In the genomic region with DNA sequence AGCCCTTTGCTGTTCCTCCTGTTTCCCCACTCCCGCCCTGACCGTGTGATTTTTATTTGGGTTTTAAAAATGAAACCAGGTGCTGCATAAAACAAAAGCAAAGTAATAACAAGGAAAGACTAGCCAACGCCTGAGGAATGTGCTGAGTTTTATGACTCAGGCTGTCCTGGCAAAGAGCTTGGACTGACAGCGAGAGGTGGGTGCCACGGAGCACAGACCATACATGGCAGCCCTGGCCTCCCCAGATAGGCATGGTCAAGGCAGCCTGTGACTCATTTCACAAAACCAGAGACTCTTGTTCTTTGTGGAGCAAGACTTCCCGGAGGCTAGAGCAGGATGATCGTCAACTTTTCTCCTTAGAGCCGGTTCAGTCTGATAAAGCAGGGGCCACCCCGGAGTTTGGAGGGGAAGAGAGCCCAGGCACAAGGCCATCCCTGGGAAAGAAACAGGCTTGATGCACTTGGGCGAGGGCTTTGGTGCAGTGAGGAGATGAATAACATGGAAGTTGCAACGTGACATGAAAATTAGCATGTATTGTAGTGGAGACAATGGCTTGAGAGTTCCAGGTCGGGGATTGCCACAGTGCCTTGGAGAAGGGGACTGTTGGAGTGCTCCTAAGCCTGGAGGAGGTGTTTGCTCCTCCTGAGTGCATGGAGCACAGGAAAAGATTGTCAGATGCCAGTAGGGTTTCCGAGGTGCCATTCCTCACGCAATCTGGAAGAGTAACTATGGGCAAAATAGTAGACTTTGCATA, we compare ENCODE assay signal across 9 cellular contexts. TPM values are rescaled to one million over a fixed set of nuclear protein-coding genes. Genes with fewer than 3 reads are reported as not detected.
A peak's percentile ranks its signal among the peaks of the same experiment; 100 is the strongest.
DNase-seq lines count a peak whose midpoint lies in the region; ATAC-seq and TF ChIP-seq lines count a peak whose summit lies in the region.
"Had no signal": no experiment of that assay in that cellular context is flagged by ENCODE, and none has a peak within 500 bp of the region (broad histone marks: within the 10 kb centered on the region; RNA-seq: fewer than 3 reads in every experiment).

No MANE protein-coding gene starts in this region.

- H3K79me2 ChIP-seq in PC-3 (ENCODE audit: low read length) = no peaks in the 10 kb centered on the region

- POLR2A ChIA-PET in activated CD4-positive, alpha-beta T cell treated with anti-CD3 and anti-CD28 coated beads for 36 hours (lab: Charles Lee) = no interaction called here
- POLR2A ChIA-PET in PC-3 (lab: Charles Lee; ENCODE audit: unreplicated experiment) = interaction anchor here (0.7 kb wide), 1 partner anchor 48 kb away, joined by 5 read pairs; no protein-coding TSS in a partner anchor

- peak overlapping the region; percentile 94 for H3K27ac ChIP-seq in PC-3 (ENCODE audit: low read length)
- H3K27ac ChIP-seq in esophagus muscularis mucosa (replicated peaks in 1 of 4) = peak overlapping the region; percentile 94 to 100 (median 98)
- H3K27ac ChIP-seq: BLaER1 treated with 17β-estradiol and CSF1 and Interleukin-3, amounts not matched to agents 10 nM and 100 nM had no signal

- intact Hi-C loops in activated CD4-positive, alpha-beta T cell treated with anti-CD3 and anti-CD28 coated beads for 36 hours (cut with DNase I, micrococcal nuclease) = loop anchor here (5.0 kb wide), 3 partner anchors 112 to 723 kb away; partner anchors contain the start of gene LSM6 (in 1 of the 2)
- intact Hi-C loops in PC-3 (cut with micrococcal nuclease) (loop anchor here (1.0 to 10.0 kb wide), 8 partner anchors 48 to 550 kb away; partner anchors contain the start of genes MMAA and OTUD4), esophagus muscularis mucosa (cut with DNase I) (no loop called here), posterior vena cava (cut with DNase I) (loop anchor here (10.0 kb wide), 2 partner anchors 70 to 200 kb away; partner anchors contain the start of gene ZNF827 (in 2 of the 2))

- H3K9me2 ChIP-seq in PC-3 (replicated peaks; ENCODE audit: low read length) = no peaks in the 10 kb centered on the region

- WGBS in esophagus muscularis mucosa = 26% methylated on average over 14 of the region's 14 CpGs

- peaks cover 51% of the 10 kb centered on the region for H3K4me1 ChIP-seq in PC-3 (ENCODE audit: insufficient read depth, low read length)
- H3K4me1 ChIP-seq in esophagus muscularis mucosa = peaks cover 42 to 68% (median 66%) of the 10 kb centered on the region in 4 donors

- H3K4me3 ChIP-seq in PC-3 (ENCODE audit: low read length) = peak overlapping the region; percentile 49
- peak overlapping the region; percentile 20 to 74 (median 44) for H3K4me3 ChIP-seq in esophagus muscularis mucosa
- H3K4me3 ChIP-seq: BLaER1 treated with 17β-estradiol and CSF1 and Interleukin-3, amounts not matched to agents 10 nM and 100 nM had no signal

- peak; percentile 64 for TF ChIP-seq EP300 in esophagus muscularis mucosa (IDR thresholded peaks at IDR 0.05)

- peak overlapping the region; percentile 52 for H3K9ac ChIP-seq in PC-3 (ENCODE audit: low read length)
- H3K9ac ChIP-seq: BLaER1 treated with 17β-estradiol and CSF1 and Interleukin-3, amounts not matched to agents 10 nM and 100 nM had no signal

- H2AFZ ChIP-seq in PC-3 (ENCODE audit: low read length) = peak overlapping the region; percentile 84

- H4K20me1 ChIP-seq in PC-3 (ENCODE audit: low read length) = no peaks in the 10 kb centered on the region
- H4K20me1 ChIP-seq: BLaER1 treated with 17β-estradiol and CSF1 and Interleukin-3, amounts not matched to agents 10 nM and 100 nM had no signal

- H3K9me3 ChIP-seq in PC-3 (ENCODE audit: low read length) (no peaks in the 10 kb centered on the region), esophagus muscularis mucosa (no peaks in the 10 kb centered on the region)
- H3K9me3 ChIP-seq: BLaER1 treated with 17β-estradiol and CSF1 and Interleukin-3, amounts not matched to agents 10 nM and 100 nM had no signal

- no TSS peak for BruUV-seq in PC-3 (replicated peaks; lab: Mats Ljungman, UMichigan)

- TF ChIP-seq CTCF in PC-3 (conservative IDR thresholded peaks at IDR 0.05; ENCODE audit: low read depth, low read length) (no peak), esophagus muscularis mucosa (IDR thresholded peaks at IDR 0.05) (no peak)

- no peak overlapping the region for H3K27ac Mint-ChIP-seq in activated CD4-positive, alpha-beta T cell treated with anti-CD3 and anti-CD28 coated beads for 36 hours

- H3K4me3 Mint-ChIP-seq in activated CD4-positive, alpha-beta T cell treated with anti-CD3 and anti-CD28 coated beads for 36 hours = no peak overlapping the region

- CTCF ChIA-PET in activated CD4-positive, alpha-beta T cell treated with anti-CD3 and anti-CD28 coated beads for 36 hours (lab: Charles Lee) = no interaction called here
- CTCF ChIA-PET in PC-3 (lab: Charles Lee) = interaction anchor here (0.5 kb wide), 1 partner anchor 169 kb away, joined by 4 read pairs; no protein-coding TSS in a partner anchor

- ATAC-seq in activated CD4-positive, alpha-beta T cell treated with anti-CD3 and anti-CD28 coated beads for 36 hours = peak; percentile 14
- ATAC-seq in PC-3 (peak; percentile 71), GM19324 (IDR thresholded peaks at IDR 0.05; ENCODE audit: low FRiP score, unreplicated experiment) (no peak), GM21390 (IDR thresholded peaks at IDR 0.05; ENCODE audit: unreplicated experiment) (no peak)

- H3K4me1 Mint-ChIP-seq in activated CD4-positive, alpha-beta T cell treated with anti-CD3 and anti-CD28 coated beads for 36 hours = peaks cover 23% of the 10 kb centered on the region

- H3K9me3 Mint-ChIP-seq in activated CD4-positive, alpha-beta T cell treated with anti-CD3 and anti-CD28 coated beads for 36 hours (ENCODE audit: low read depth) = no peaks in the 10 kb centered on the region

- H3K4me2 ChIP-seq in PC-3 (ENCODE audit: low read length) = peak overlapping the region; percentile 80

- H3K36me3 Mint-ChIP-seq in activated CD4-positive, alpha-beta T cell treated with anti-CD3 and anti-CD28 coated beads for 36 hours (ENCODE audit: low read depth) = no peaks in the 10 kb centered on the region

- no peak for TF ChIP-seq POLR2A in esophagus muscularis mucosa (IDR thresholded peaks at IDR 0.05; ENCODE audit: low read depth)

- H3K27me3 Mint-ChIP-seq in activated CD4-positive, alpha-beta T cell treated with anti-CD3 and anti-CD28 coated beads for 36 hours = peaks cover 2% of the 10 kb centered on the region

- H3F3A ChIP-seq in PC-3 (ENCODE audit: low read length, unreplicated experiment) = peaks cover 10% of the 10 kb centered on the region

- DNase-seq in activated CD4-positive, alpha-beta T cell treated with anti-CD3 and anti-CD28 coated beads for 36 hours = peak; percentile 10
- no peak for DNase-seq in activated CD4-positive, alpha-beta T cell treated with anti-CD3 and anti-CD28 coated beads for 4 hours
- DNase-seq in PC-3 (peak; percentile 98), esophagus muscularis mucosa (ENCODE audit: extremely low spot score) (no peak), posterior vena cava (ENCODE audit: low spot score) (peak; percentile 93), AML-193 (lab: John Stamatoyannopoulos, UW) (no peak)

- H3K36me3 ChIP-seq in PC-3 (ENCODE audit: low read depth, low read length) = no peaks in the 10 kb centered on the region
- H3K36me3 ChIP-seq in esophagus muscularis mucosa = no peaks in the 10 kb centered on the region
- H3K36me3 ChIP-seq: BLaER1 treated with 17β-estradiol and CSF1 and Interleukin-3, amounts not matched to agents 10 nM and 100 nM had no signal

- H3K27me3 ChIP-seq in PC-3 (ENCODE audit: low read length) = no peaks in the 10 kb centered on the region
- H3K27me3 ChIP-seq in esophagus muscularis mucosa = no peaks in the 10 kb centered on the region
- H3K27me3 ChIP-seq: BLaER1 treated with 17β-estradiol and CSF1 and Interleukin-3, amounts not matched to agents 10 nM and 100 nM had no signal

RNA-seq across cellular contexts. Expression of gene C4orf51, which starts 54.8 kb away (rescaled TPM):
- total RNA-seq in activated CD4-positive, alpha-beta T cell treated with anti-CD3 and anti-CD28 coated beads for 36 hours = not detected
- total RNA-seq in PC-3 (2014; rRNA removed) (not detected in 2 replicates), esophagus muscularis mucosa (not detected), posterior vena cava (not detected)

Comparison
In these comparisons a context has a peak if more than half of its experiments do, and no peak if none do; other contexts are left out.
1. DNase-seq: peak in activated CD4-positive, alpha-beta T cell treated with anti-CD3 and anti-CD28 coated beads for 36 hours (single experiment), PC-3 (single experiment) and posterior vena cava (single experiment); none in activated CD4-positive, alpha-beta T cell treated with anti-CD3 and anti-CD28 coated beads for 4 hours (0 of 2), esophagus muscularis mucosa (single experiment) and AML-193 (0 of 2).
2. ATAC-seq: peak in activated CD4-positive, alpha-beta T cell treated with anti-CD3 and anti-CD28 coated beads for 36 hours (single experiment) and PC-3 (single experiment); none in GM19324 (single experiment) and GM21390 (single experiment).